In the genomic region with DNA sequence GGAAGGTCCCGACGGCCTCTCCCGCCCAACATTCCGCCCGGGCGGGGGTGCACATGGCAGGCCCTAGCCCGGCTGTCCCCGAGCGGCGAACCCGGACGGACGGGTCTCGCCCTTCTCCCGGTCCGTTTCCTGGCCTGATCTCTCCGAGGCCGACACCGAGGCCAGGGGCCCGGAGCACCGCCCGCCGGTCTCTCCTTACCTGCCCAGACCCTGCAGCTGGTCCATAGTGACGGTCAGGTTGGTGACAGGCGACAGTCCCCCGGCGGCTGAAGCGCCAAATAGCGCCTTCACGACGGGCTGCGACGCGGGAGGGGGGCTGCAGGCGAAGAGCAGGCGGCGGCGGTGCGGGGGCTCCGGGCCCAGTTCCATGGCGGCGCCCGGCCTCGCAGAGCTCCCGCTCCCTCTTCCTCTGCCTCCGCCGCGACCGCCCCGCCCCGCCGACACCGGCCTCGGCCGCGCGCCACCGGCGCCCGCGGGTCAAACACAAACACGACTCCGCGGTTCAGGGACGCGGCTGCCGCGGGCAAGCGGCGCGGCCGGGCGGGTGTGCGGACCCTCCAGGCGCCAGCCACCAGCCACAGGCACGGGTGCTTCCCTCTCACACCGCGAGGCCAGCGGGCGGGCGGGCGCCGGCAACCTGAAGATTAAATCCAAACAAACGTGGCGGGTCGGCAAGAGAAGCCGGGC, we compare ENCODE assay signal across 8 cellular contexts.
DNase-seq lines count a peak whose midpoint lies in the region; ATAC-seq and TF ChIP-seq lines count a peak whose summit lies in the region.

No MANE protein-coding gene starts in this region.

- H3K27me3 ChIP-seq in NT2/D1 (ENCODE audit: insufficient read depth, insufficient read length) (no peaks in the 10 kb centered on the region), brain microvascular endothelial cell (replicated peaks) (no peaks in the 10 kb centered on the region)

- H3K27ac ChIP-seq in brain microvascular endothelial cell, result peak overlapping the region; percentile 10

- H3K4me3 ChIP-seq in NT2/D1 (ENCODE audit: insufficient read length, low read depth), result peak overlapping the region; percentile 88
- peak overlapping the region; percentile 86 for H3K4me3 ChIP-seq in brain microvascular endothelial cell (ENCODE audit: low read depth, low read length)

- no peak for TF ChIP-seq CTCF in brain microvascular endothelial cell (IDR thresholded peaks at IDR 0.05; ENCODE audit: low read depth, low read length, missing control alignments)

- H3K36me3 ChIP-seq in NT2/D1 (ENCODE audit: insufficient read depth, insufficient read length, low read length) (peaks cover 41% of the 10 kb centered on the region), brain microvascular endothelial cell (replicated peaks) (no peaks in the 10 kb centered on the region)

- in situ Hi-C loops in brain microvascular endothelial cell (cut with HindIII; ENCODE audit: low pct_ligation_motif_present, low sequenced_read_pairs), result no loop called here

- ATAC-seq in HG02642 (IDR thresholded peaks at IDR 0.05; ENCODE audit: poor library complexity, unreplicated experiment), result peak; percentile 35

- no peaks in the 10 kb centered on the region for H3K9me3 ChIP-seq in NT2/D1 (ENCODE audit: insufficient read depth, low read length)

- DNase-seq in NOMO-1 treated with DMSO at 0.1 percent for 48 hours (lab: John Stamatoyannopoulos, UW; ENCODE audit: unreplicated experiment), result peak; percentile 28
- no peak for DNase-seq in NOMO-1 treated with dmso at 0.1 percent for 144 hours (lab: John Stamatoyannopoulos, UW; ENCODE audit: unreplicated experiment)
- DNase-seq in NT2/D1 (ENCODE audit: low read depth, low spot score), result no peak
- DNase-seq in brain microvascular endothelial cell, result no peak
- peak; percentile 97 for DNase-seq in left kidney (ENCODE audit: low read depth, low spot score)
- peak in 2 of 3 experiments; percentile 4 to 32 for DNase-seq in stimulated activated CD4-positive, alpha-beta T cell treated with anti-CD3 and anti-CD28 coated beads, TNF-alpha, amount 100 ng/mL, for 24 hours (ENCODE audit: low read depth in 3 of 3)
- no peak for DNase-seq in SKM-1 (lab: John Stamatoyannopoulos, UW; ENCODE audit: unreplicated experiment)

- H3K9ac ChIP-seq in NT2/D1 (ENCODE audit: insufficient read length, low read depth), result peak overlapping the region; percentile 95

- H3K4me1 ChIP-seq in NT2/D1 (ENCODE audit: insufficient read depth, insufficient read length), result peaks cover 11% of the 10 kb centered on the region

Comparison
In these comparisons a context has a peak if more than half of its experiments do, and no peak if none do; other contexts are left out.
1. DNase-seq: peak in NOMO-1 treated with DMSO at 0.1 percent for 48 hours (single experiment), left kidney (single experiment) and stimulated activated CD4-positive, alpha-beta T cell treated with anti-CD3 and anti-CD28 coated beads, TNF-alpha, amount 100 ng/mL, for 24 hours (2 of 3); none in NOMO-1 treated with dmso at 0.1 percent for 144 hours (single experiment), NT2/D1 (single experiment), brain microvascular endothelial cell (single experiment) and SKM-1 (single experiment).